ENCODE assay signal across 33 cellular contexts in genomic region chr5:160427607-160428006, GRCh38. TPM values are rescaled to one million over a fixed set of nuclear protein-coding genes. Genes with fewer than 3 reads are reported as not detected.
"Had no signal": no experiment of that assay in that cellular context is flagged by ENCODE, and none has a peak within 500 bp of the region (broad histone marks: within the 10 kb centered on the region; RNA-seq: fewer than 3 reads in every experiment).

No MANE protein-coding gene starts in this region.

- H3K4me3 ChIP-seq: MG63, SJCRH30, SK-N-MC had no signal

- DNase-seq: activated CD4-positive, alpha-beta memory T cell treated with anti-CD3 and anti-CD28 coated beads, Interleukin-2, amount 10 ng/mL, durations not matched to agents 7 days and 5 days; activated CD4-positive, alpha-beta T cell treated with anti-CD3 and anti-CD28 coated beads for 1 hour; activated CD4-positive, alpha-beta T cell treated with anti-CD3 and anti-CD28 coated beads for 48 hours; activated CD4-positive, CD25-positive, alpha-beta regulatory T cell; activated CD8-positive, alpha-beta memory T cell treated with anti-CD3 and anti-CD28 coated beads for 24 hours; activated effector memory CD4-positive, alpha-beta T cell treated with anti-CD3 and anti-CD28 coated beads, Interleukin-2, amount 50 U/mL, for 16 hours; activated naive CD4-positive, alpha-beta T cell; activated naive CD4-positive, alpha-beta T cell treated with anti-CD3 and anti-CD28 coated beads, Interleukin-2, amount 50 U/mL, for 16 hours; activated naive CD8-positive, alpha-beta T cell treated with anti-CD3 and anti-CD28 coated beads for 36 hours; activated T-cell treated with anti-CD3 and anti-CD28 coated beads, Interleukin-2, amount 50 U/mL, for 1 hour; activated T-cell treated with anti-CD3 and anti-CD28 coated beads, Interleukin-2, amount 50 U/mL, for 72 hours; amniotic stem cell; aorta; brain microvascular endothelial cell; Karpas-422; KBM-7; MG63; NCI-H1048; NCI-H1105 treated with DMSO at 0.1 percent for 48 hours; NCI-H1436; NCI-H1694; NCI-H2029 treated with DMSO at 0.1 percent for 48 hours; NCI-H345; SHP77; SJCRH30; T1000; WERI-Rb-1 had no signal

- H3K9me3 ChIP-seq: MG63, SJCRH30 had no signal

- H3K27me3 ChIP-seq: brain microvascular endothelial cell, MG63, SJCRH30 had no signal

- H3K27ac ChIP-seq: brain microvascular endothelial cell, SJCRH30, SK-N-MC, WERI-Rb-1 had no signal

- ATAC-seq: activated T-cell treated with anti-CD3 and anti-CD28 coated beads, Interleukin-2, amount 50 U/mL, for 72 hours; activated T-helper 17 cell treated with anti-CD3 and anti-CD28 coated beads, Interleukin-2, amount 50 U/mL, for 72 hours; Panc1 had no signal

RNA-seq across cellular contexts. Expression of gene C1QTNF2, which starts 57.2 kb away (rescaled TPM):
- total RNA-seq: activated CD4-positive, alpha-beta memory T cell treated with anti-CD3 and anti-CD28 coated beads, Interleukin-2, amount 10 ng/mL, durations not matched to agents 7 days and 5 days; activated naive CD8-positive, alpha-beta T cell treated with anti-CD3 and anti-CD28 coated beads for 36 hours; activated T-cell treated with anti-CD3 and anti-CD28 coated beads, Interleukin-2, amount 50 U/mL, for 72 hours; activated T-helper 17 cell treated with anti-CD3 and anti-CD28 coated beads, Interleukin-2, amount 50 U/mL, for 72 hours; NCI-H460; T-helper 1 cell treated with Interleukin-12 subunit alpha and Interleukin-12 subunit beta and Interleukin-4 antibody, amounts not matched to agents 30 ng/mL and 1 ng/mL, for 36 hours; T-helper 2 cell treated with Interferon-gamma antibody and Interleukin-4, amounts not matched to agents 100 ng/mL and 5 ng/mL, for 36 hours had no signal
